In genomic region chr14:91649930-91650329, GRCh38 we compare ENCODE assay signal across 9 cellular contexts.
A peak's percentile ranks its signal among the peaks of the same experiment; 100 is the strongest.
DNase-seq lines count a peak whose midpoint lies in the region; ATAC-seq, FAIRE-seq and TF ChIP-seq lines count a peak whose summit lies in the region.
"Had no signal": no experiment of that assay in that cellular context is flagged by ENCODE, and none has a peak within 500 bp of the region (broad histone marks: within the 10 kb centered on the region; RNA-seq: fewer than 3 reads in every experiment).

No MANE protein-coding gene starts in this region.

- no peaks in the 10 kb centered on the region for H3K79me2 ChIP-seq in astrocyte (ENCODE audit: insufficient read depth, low read length)

- DNase-seq in activated gamma-delta T cell treated with Interleukin-2 at 50 U/mL for 16 hours (peak; percentile 10), activated gamma-delta T cell (lab: John Stamatoyannopoulos, UW) (no peak), KBM-7 (peak; percentile 7), astrocyte (ENCODE audit: low read depth) (no peak), kidney epithelial cell (ENCODE audit: low read depth) (no peak), GM19240 (ENCODE audit: insufficient read length, low spot score) (no peak)

- no peaks in the 10 kb centered on the region for H3K4me1 Mint-ChIP-seq in astrocyte (ENCODE audit: low read depth, unreplicated experiment)
- H3K4me1 Mint-ChIP-seq in stimulated activated memory B cell treated with anti-CD40 and anti-IgM and Interleukin-4, amounts not matched to agents 10 μg/mL and 1 μg/mL and 100 μg/mL, for 72 hours: no peaks in the 10 kb centered on the region

- no peak overlapping the region for H3K27ac ChIP-seq in astrocyte (ENCODE audit: low read depth, low read length)

- ATAC-seq in stimulated activated memory B cell treated with anti-CD40 and anti-IgM and Interleukin-4, amounts not matched to agents 10 μg/mL and 1 μg/mL and 100 μg/mL, for 72 hours: no peak
- no peak for ATAC-seq in HG03442 (IDR thresholded peaks at IDR 0.05; ENCODE audit: unreplicated experiment)

- H3K27me3 Mint-ChIP-seq in astrocyte (ENCODE audit: low read depth, unreplicated experiment): peaks cover 7% of the 10 kb centered on the region
- peaks cover 47% of the 10 kb centered on the region for H3K27me3 Mint-ChIP-seq in stimulated activated memory B cell treated with anti-CD40 and anti-IgM and Interleukin-4, amounts not matched to agents 10 μg/mL and 1 μg/mL and 100 μg/mL, for 72 hours

- H4K20me1 ChIP-seq in astrocyte (ENCODE audit: insufficient read depth, low read length): no peaks in the 10 kb centered on the region

- TF ChIP-seq CTCF in astrocyte (IDR thresholded peaks at IDR 0.05; ENCODE audit: insufficient read depth, low read depth, low read length): peak; percentile 27
- peak; percentile 57 for TF ChIP-seq CTCF in kidney epithelial cell (IDR thresholded peaks at IDR 0.05; ENCODE audit: insufficient read depth, low read length, poor library complexity, severe bottlenecking)

- no peak overlapping the region for H3K27ac Mint-ChIP-seq in astrocyte (ENCODE audit: unreplicated experiment)
- no peak overlapping the region for H3K27ac Mint-ChIP-seq in stimulated activated memory B cell treated with anti-CD40 and anti-IgM and Interleukin-4, amounts not matched to agents 10 μg/mL and 1 μg/mL and 100 μg/mL, for 72 hours
- H3K27ac Mint-ChIP-seq: dendritic cell treated with granulocyte-macrophage colony-stimulating factor and Interleukin-4, amounts not matched to agents 40 ng/mL and 50 ng/mL, for 4 days had no signal

- no peaks in the 10 kb centered on the region for H3K4me1 ChIP-seq in astrocyte (ENCODE audit: insufficient read depth, low read length)

- in situ Hi-C loops in KBM-7 (cut with MboI; ENCODE audit: low pct_unique_long_range_greater_than_20kb, low sequenced_read_pairs): no loop called here

- H3K9me3 Mint-ChIP-seq in astrocyte (ENCODE audit: unreplicated experiment): peaks cover 5% of the 10 kb centered on the region
- H3K9me3 Mint-ChIP-seq in stimulated activated memory B cell treated with anti-CD40 and anti-IgM and Interleukin-4, amounts not matched to agents 10 μg/mL and 1 μg/mL and 100 μg/mL, for 72 hours: peaks cover 4% of the 10 kb centered on the region
- H3K9me3 Mint-ChIP-seq: dendritic cell treated with granulocyte-macrophage colony-stimulating factor and Interleukin-4, amounts not matched to agents 40 ng/mL and 50 ng/mL, for 4 days had no signal

- no peak overlapping the region for H3K9ac ChIP-seq in astrocyte (ENCODE audit: low read length)

- FAIRE-seq in astrocyte (lab: Jason Lieb, UNC): no peak

- no peaks in the 10 kb centered on the region for H3K9me3 ChIP-seq in astrocyte (ENCODE audit: insufficient read depth, low read depth, low read length)

- H3K36me3 ChIP-seq in astrocyte (ENCODE audit: insufficient read depth, low read length) (no peaks in the 10 kb centered on the region), kidney epithelial cell (ENCODE audit: control insufficient read depth, insufficient read depth, low read length) (no peaks in the 10 kb centered on the region)

- no peak overlapping the region for H2AFZ ChIP-seq in astrocyte (ENCODE audit: low read depth, low read length)

- peaks cover 3% of the 10 kb centered on the region for H3K36me3 Mint-ChIP-seq in astrocyte (ENCODE audit: low read depth, unreplicated experiment)
- no peaks in the 10 kb centered on the region for H3K36me3 Mint-ChIP-seq in stimulated activated memory B cell treated with anti-CD40 and anti-IgM and Interleukin-4, amounts not matched to agents 10 μg/mL and 1 μg/mL and 100 μg/mL, for 72 hours

- H3K4me3 ChIP-seq in astrocyte (ENCODE audit: insufficient read depth, low read depth, low read length) (no peak overlapping the region), kidney epithelial cell (ENCODE audit: low read depth, low read length) (no peak overlapping the region)

- H3K27me3 ChIP-seq in astrocyte (ENCODE audit: insufficient read depth, low read length) (no peaks in the 10 kb centered on the region), kidney epithelial cell (ENCODE audit: control insufficient read depth, insufficient read depth, low read length) (no peaks in the 10 kb centered on the region)

- no peak overlapping the region for H3K4me3 Mint-ChIP-seq in astrocyte (ENCODE audit: unreplicated experiment)
- H3K4me3 Mint-ChIP-seq in stimulated activated memory B cell treated with anti-CD40 and anti-IgM and Interleukin-4, amounts not matched to agents 10 μg/mL and 1 μg/mL and 100 μg/mL, for 72 hours: no peak overlapping the region
- H3K4me3 Mint-ChIP-seq: dendritic cell treated with granulocyte-macrophage colony-stimulating factor and Interleukin-4, amounts not matched to agents 40 ng/mL and 50 ng/mL, for 4 days had no signal

- H3K4me2 ChIP-seq in astrocyte (ENCODE audit: low read length): no peak overlapping the region

Comparison
In these comparisons a context has a peak if more than half of its experiments do, and no peak if none do; other contexts are left out.
1. DNase-seq: peak in activated gamma-delta T cell treated with Interleukin-2 at 50 U/mL for 16 hours (single experiment) and KBM-7 (single experiment); none in activated gamma-delta T cell (single experiment), astrocyte (single experiment), kidney epithelial cell (single experiment) and GM19240 (single experiment).